ENCODE assay signal across 8 cellular contexts in genomic region chr19:43983912-43984686, GRCh38. TPM values are rescaled to one million over a fixed set of nuclear protein-coding genes. Genes with fewer than 3 reads are reported as not detected.
DNase-seq lines count a peak whose midpoint lies in the region; ATAC-seq and TF ChIP-seq lines count a peak whose summit lies in the region.

ZNF155 (plus strand) TSS chr19:43984188; CDS start chr19:43988544, 4,356 bp downstream.

- H3K36me3 ChIP-seq in BLaER1 (peaks cover 10% of the 10 kb centered on the region), esophagus (ENCODE audit: control insufficient read depth in 2 of 2, insufficient read depth in 2 of 2, low read length in 1 of 2) (no peaks in the 10 kb centered on the region), mucosa of descending colon (ENCODE audit: low read depth) (no peaks in the 10 kb centered on the region)

- 1% methylated on average over 40 of the region's 40 CpGs for WGBS in esophagus, 2 donors

- peaks cover 3% of the 10 kb centered on the region; the same call in 1 of the 2 replicates for H3K9me3 ChIP-seq in BLaER1
- H3K9me3 ChIP-seq in esophagus (ENCODE audit: control insufficient read depth in 2 of 2, insufficient read depth in 1 of 2, low read depth in 1 of 2, low read length in 1 of 2): no peaks in the 10 kb centered on the region
- H3K9me3 ChIP-seq in mucosa of descending colon: peaks cover 20% of the 10 kb centered on the region

- peaks cover 12% of the 10 kb centered on the region; the same call in 1 of the 2 replicates for H3K4me1 ChIP-seq in BLaER1
- H3K4me1 ChIP-seq in esophagus (ENCODE audit: control insufficient read depth in 2 of 2, insufficient read depth in 2 of 2, low read length in 1 of 2): peaks cover 0 to 6% of the 10 kb centered on the region in 2 donors
- no peaks in the 10 kb centered on the region for H3K4me1 ChIP-seq in mucosa of descending colon (ENCODE audit: low read depth)

- intact Hi-C loops in mucosa of descending colon (cut with DNase I, micrococcal nuclease): no loop called here

- peak; percentile 99 for DNase-seq in HT-29 (ENCODE audit: low spot score)
- DNase-seq in OCI-M1 (lab: John Stamatoyannopoulos, UW): peak; percentile 97
- peak; percentile 58 for DNase-seq in activated T-cell treated with anti-CD3 and anti-CD28 coated beads for 48 hours (ENCODE audit: low read depth)
- peak; percentile 87 to 93 (median 90) for DNase-seq in mucosa of descending colon
- DNase-seq in stimulated activated CD8-positive, alpha-beta memory T cell treated with anti-CD3 and anti-CD28 coated beads, Interleukin-2, amount 100 ng/mL, for 1 hour (ENCODE audit: low read depth in 2 of 2): peak; percentile 41 to 53

- H4K20me1 ChIP-seq in BLaER1: no peaks in the 10 kb centered on the region

- H3K9ac ChIP-seq in BLaER1: peak within 1 kb of the TSS; percentile 61

- H3K4me3 ChIP-seq in BLaER1 (peak within 1 kb of the TSS; percentile 71), esophagus (ENCODE audit: low read depth in 1 of 2, low read length in 2 of 2) (peak within 1 kb of the TSS; percentile 75 to 97), mucosa of descending colon (peak within 1 kb of the TSS; percentile 36)

- H3K4me2 ChIP-seq in BLaER1: peak within 1 kb of the TSS; percentile 88

- ATAC-seq in GM19463 (IDR thresholded peaks at IDR 0.05; ENCODE audit: unreplicated experiment): peak; percentile 90
- ATAC-seq in mucosa of descending colon: peak; percentile 100

- no peak for TF ChIP-seq CTCF in mucosa of descending colon (IDR thresholded peaks at IDR 0.05)

- H3K27ac ChIP-seq in BLaER1 (peak within 1 kb of the TSS; percentile 29; the same call in 1 of the 2 replicates), esophagus (ENCODE audit: low read depth in 2 of 2, low read length in 1 of 2) (peak within 1 kb of the TSS; percentile 61 to 85)

- no peaks in the 10 kb centered on the region for H3K27me3 ChIP-seq in BLaER1
- H3K27me3 ChIP-seq in esophagus (ENCODE audit: control insufficient read depth in 1 of 2, insufficient read depth in 2 of 2, low read length in 2 of 2): no peaks in the 10 kb centered on the region

RNA-seq across cellular contexts. Expression of gene ZNF155, which starts in this region (rescaled TPM):
- 3.2 and 5.7 TPM in 2 replicates for total RNA-seq in HT-29 (2014; rRNA removed; shearing (Covaris generic))
- 1 to 10 TPM; 2.9 to 3.4 TPM for polyA plus RNA-seq in esophagus
- total RNA-seq in mucosa of descending colon: 1 to 10 TPM; 5.4 to 8.6 (median 6.7) TPM

Comparison
In these comparisons a context has a peak if more than half of its experiments do, and no peak if none do; other contexts are left out.
1. Peak in every context shown above with its lines: DNase-seq, ATAC-seq, H3K4me3 ChIP-seq and H3K27ac ChIP-seq.
2. H3K4me3 ChIP-seq: peak in every context shown above with its lines; median percentile 86 in esophagus; 71 in BLaER1; 36 in mucosa of descending colon.
3. DNase-seq: peak in every context shown above with its lines; median percentile 99 in HT-29; 97 in OCI-M1; 90 in mucosa of descending colon; 58 in activated T-cell treated with anti-CD3 and anti-CD28 coated beads for 48 hours; 47 in stimulated activated CD8-positive, alpha-beta memory T cell treated with anti-CD3 and anti-CD28 coated beads, Interleukin-2, amount 100 ng/mL, for 1 hour.